ENCODE assay signal across 1 cellular context in the genomic region with DNA sequence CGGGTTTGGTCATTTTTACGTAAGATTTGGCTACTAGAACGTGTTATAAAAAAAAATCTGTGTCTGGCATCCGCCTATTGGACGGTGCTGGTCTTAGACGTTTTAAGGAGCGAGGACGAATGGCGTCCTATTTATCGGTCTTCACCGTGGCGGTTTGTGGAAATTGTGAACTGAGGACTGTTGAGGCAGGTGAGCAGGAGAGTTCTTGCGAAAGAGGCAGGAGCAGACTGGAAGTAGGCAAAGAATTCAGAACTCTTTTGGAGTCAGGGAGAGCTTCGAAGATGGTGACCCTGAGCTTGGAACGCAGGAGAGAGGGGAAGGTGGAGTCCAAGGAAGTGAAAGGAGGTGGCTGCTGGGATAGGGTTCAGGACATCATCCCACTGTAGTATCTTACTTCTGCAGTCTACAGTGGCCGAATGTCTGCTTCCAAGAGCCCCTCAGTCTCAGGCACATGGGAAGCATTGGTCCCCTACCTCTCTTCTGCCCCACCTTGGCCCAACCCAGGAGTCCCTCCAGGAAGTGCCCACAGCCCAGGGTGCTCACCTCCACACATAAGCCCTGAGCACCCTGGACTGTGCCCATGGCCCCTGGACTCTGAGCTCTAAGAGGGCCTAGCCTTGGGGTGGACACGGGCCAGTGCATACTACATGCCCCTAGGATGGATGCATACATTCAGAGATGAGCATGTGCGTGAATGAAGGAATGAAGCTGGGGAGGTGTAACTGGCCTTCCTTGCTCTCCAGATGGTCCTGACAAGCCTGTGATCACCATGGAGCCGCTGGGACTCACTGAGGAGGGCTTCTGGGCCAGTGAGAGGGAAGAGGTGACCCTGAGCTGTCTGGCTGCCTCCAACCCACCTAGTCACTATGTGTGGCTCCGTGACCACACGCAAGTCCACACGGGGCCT.
TF ChIP-seq lines count a peak whose summit lies in the region.

No MANE protein-coding gene starts in this region.

TF ChIP-seq in IMR-90, 13 proteins besides CTCF, POLR2A, EP300 and RAD21:
- TF ChIP-seq FOS (IDR thresholded peaks at IDR 0.05; ENCODE audit: low read depth, low read length), result no peak
- no peak for TF ChIP-seq BHLHE40 (IDR thresholded peaks at IDR 0.05; ENCODE audit: low read depth, low read length)
- TF ChIP-seq NFE2L2 (IDR thresholded peaks at IDR 0.05; ENCODE audit: low read depth, low read length), result no peak
TF ChIP-seq in IMR-90: peak in this region for 0.
